In the genomic region with DNA sequence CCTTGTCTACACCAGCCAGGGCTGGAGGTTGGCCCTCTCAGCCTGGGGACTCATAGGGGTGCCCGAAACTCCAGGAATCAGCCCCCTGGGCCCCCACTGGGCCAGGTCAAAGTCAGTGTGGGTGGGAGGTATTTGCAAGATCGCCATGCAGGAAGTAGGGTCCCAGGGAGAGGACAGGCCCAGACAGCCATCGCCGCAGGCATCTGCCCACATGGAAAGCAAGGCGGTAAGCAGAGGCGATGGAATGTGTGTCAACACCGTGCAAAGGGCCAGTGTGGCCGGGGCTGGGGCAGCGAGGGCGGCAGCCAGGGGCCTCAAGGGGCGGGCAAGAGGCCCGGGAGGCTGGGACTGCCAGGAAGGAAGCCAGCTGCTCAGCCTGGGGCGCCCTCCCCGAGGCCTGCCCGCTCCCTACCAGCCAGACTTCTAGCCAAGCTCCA, we compare ENCODE assay signal across 28 cellular contexts. TPM values are rescaled to one million over a fixed set of nuclear protein-coding genes. Genes with fewer than 3 reads are reported as not detected.
DNase-seq lines count a peak whose midpoint lies in the region; ATAC-seq and TF ChIP-seq lines count a peak whose summit lies in the region.
"Had no signal": no experiment of that assay in that cellular context is flagged by ENCODE, and none has a peak within 500 bp of the region (broad histone marks: within the 10 kb centered on the region; RNA-seq: fewer than 3 reads in every experiment).

No MANE protein-coding gene starts in this region.

- CTCF ChIA-PET in HEK293 (lab: Yijun Ruan, JAX): interaction anchor here (0.6 kb wide), 2 partner anchors 17 to 42 kb away, joined by 3 read pairs; no protein-coding TSS in a partner anchor

- H2AK5ac ChIP-seq in trophoblast cell (ENCODE audit: low read length): no peak overlapping the region

- H4K91ac ChIP-seq in trophoblast cell (ENCODE audit: low read depth, low read length): no peak overlapping the region

- H3K27me3 ChIP-seq in BLaER1 (peaks cover 89% of the 10 kb centered on the region), left lung (no peaks in the 10 kb centered on the region), trophoblast cell (ENCODE audit: insufficient read depth, low read length) (no peaks in the 10 kb centered on the region)
- H3K27me3 ChIP-seq: hepatocyte, neural progenitor cell, suprapubic skin had no signal

- no peaks in the 10 kb centered on the region; the same call in 1 of the 2 replicates for H4K20me1 ChIP-seq in BLaER1

- TF ChIP-seq CTCF in HEK293 (tag by site-specific recombination; IDR thresholded peaks at IDR 0.05): no peak
- TF ChIP-seq CTCF in left lung (IDR thresholded peaks at IDR 0.05): no peak

- H2BK120ac ChIP-seq in trophoblast cell (ENCODE audit: insufficient read depth, low read length, poor library complexity): no peak overlapping the region

- H3K18ac ChIP-seq in trophoblast cell (ENCODE audit: low read length): no peak overlapping the region

- H3K4me3 ChIP-seq in BLaER1 (no peak overlapping the region), HEK293 (ENCODE audit: low read depth, low read length) (no peak overlapping the region), left lung (no peak overlapping the region), trophoblast cell (ENCODE audit: low read depth, low read length) (no peak overlapping the region)
- H3K4me3 ChIP-seq: colonic mucosa, esophagus muscularis mucosa, hepatocyte, neural progenitor cell, psoas muscle, suprapubic skin, vagina had no signal

- WGBS in trophoblast cell (ENCODE audit: extremely low coverage, insufficient coverage, insufficient read length): no CpG with 5 or more reads among the region's 15 CpGs

- no peak overlapping the region for H2BK12ac ChIP-seq in trophoblast cell (ENCODE audit: low read length)

- H3K79me1 ChIP-seq in trophoblast cell (ENCODE audit: low read length): no peaks in the 10 kb centered on the region

- H3K79me2 ChIP-seq in trophoblast cell (ENCODE audit: control insufficient read depth, insufficient read depth, low read length, poor library complexity): no peaks in the 10 kb centered on the region
- H3K79me2 ChIP-seq: hepatocyte had no signal

- H3K27ac ChIP-seq in BLaER1 (0 out of 2 replicates have a peak overlapping the region, but pooled peaks have one; percentile 9), HEK293 (ENCODE audit: extremely low read depth, low read depth, low read length) (no peak overlapping the region), left lung (no peak overlapping the region), trophoblast cell (ENCODE audit: low read depth, low read length) (no peak overlapping the region)
- H3K27ac ChIP-seq: colonic mucosa, esophagus muscularis mucosa, hepatocyte, neural progenitor cell, psoas muscle, suprapubic skin, vagina had no signal

- H2BK5ac ChIP-seq in trophoblast cell (ENCODE audit: low read depth, low read length, poor library complexity): no peak overlapping the region

- H3K14ac ChIP-seq in trophoblast cell (ENCODE audit: low read length): no peak overlapping the region

- POLR2A ChIA-PET in HEK293 (lab: Yijun Ruan, JAX): no interaction called here

- DNase-seq in left lung: peak; percentile 41 to 60
- peak; percentile 91 to 92 for DNase-seq in trophoblast cell
- no peak for DNase-seq in epidermal melanocyte (ENCODE audit: insufficient read length, low spot score)
- no peak for DNase-seq in 8988T
- no peak for DNase-seq in midbrain (lab: John Stamatoyannopoulos, UW)
- DNase-seq: activated CD4-positive, CD25-positive, alpha-beta regulatory T cell treated with anti-CD3 and anti-CD28 coated beads, Interleukin-2, amount 50 U/mL, for 72 hours; activated CD8-positive, alpha-beta T cell treated with anti-CD3 and anti-CD28 coated beads for 36 hours; CD4-positive, alpha-beta memory T cell; colonic mucosa; effector memory CD8-positive, alpha-beta T cell; KG1; left ventricle myocardium superior; NCI-H146; PC-3; SHP77 treated with DMSO at 0.1 percent for 48 hours; stimulated activated CD4-positive, alpha-beta T cell treated with anti-CD3 and anti-CD28 coated beads, Interleukin-4, amount 100 ng/mL, for 1 hour; T-helper 1 cell had no signal

- H3K4ac ChIP-seq in trophoblast cell (ENCODE audit: low read depth, low read length): no peak overlapping the region

- H4K12ac ChIP-seq in trophoblast cell (ENCODE audit: low read depth, low read length): no peak overlapping the region

- H3K9ac ChIP-seq in BLaER1 (no peak overlapping the region), trophoblast cell (ENCODE audit: low read length) (no peak overlapping the region)
- H3K9ac ChIP-seq: neural progenitor cell had no signal

- H3K23ac ChIP-seq in trophoblast cell (ENCODE audit: low read length): no peak overlapping the region

- H3K9me3 ChIP-seq in BLaER1: peaks cover 17% of the 10 kb centered on the region
- H3K9me3 ChIP-seq in HEK293 (ENCODE audit: control insufficient read depth, insufficient read depth, low read depth, low read length): no peaks in the 10 kb centered on the region
- no peaks in the 10 kb centered on the region for H3K9me3 ChIP-seq in left lung
- no peaks in the 10 kb centered on the region for H3K9me3 ChIP-seq in trophoblast cell (ENCODE audit: insufficient read depth, low read depth, low read length)
- H3K9me3 ChIP-seq: colonic mucosa, psoas muscle, suprapubic skin, vagina had no signal

- ATAC-seq in left lung: peak; percentile 86
- ATAC-seq in HG02588 (IDR thresholded peaks at IDR 0.05; ENCODE audit: unreplicated experiment): no peak
- ATAC-seq: activated CD8-positive, alpha-beta T cell treated with anti-CD3 and anti-CD28 coated beads for 36 hours; effector memory CD8-positive, alpha-beta T cell; left ventricle myocardium superior; PC-3; psoas muscle; stimulated activated memory B cell treated with anti-CD40 and anti-IgM and Interleukin-4, amounts not matched to agents 10 μg/mL and 1 μg/mL and 100 μg/mL, for 72 hours had no signal

- intact Hi-C loops in left lung (cut with DNase I): no loop called here

- H4K8ac ChIP-seq in trophoblast cell (ENCODE audit: low read depth, low read length): no peak overlapping the region

- H3K36me3 ChIP-seq in BLaER1 (no peaks in the 10 kb centered on the region), HEK293 (ENCODE audit: control insufficient read depth in 2 of 2, insufficient read depth in 1 of 2, low read length in 2 of 2) (no peaks in the 10 kb centered on the region), left lung (no peaks in the 10 kb centered on the region), trophoblast cell (ENCODE audit: control insufficient read depth in 1 of 2, insufficient read depth in 2 of 2, low read length in 2 of 2) (no peaks in the 10 kb centered on the region)
- H3K36me3 ChIP-seq: colonic mucosa, esophagus muscularis mucosa, neural progenitor cell, suprapubic skin, vagina had no signal

- no peak overlapping the region for H2AFZ ChIP-seq in trophoblast cell (ENCODE audit: insufficient read depth, low read length, poor library complexity)
- H2AFZ ChIP-seq: hepatocyte, neural progenitor cell had no signal

- H3K4me1 ChIP-seq in BLaER1 (peaks cover 38% of the 10 kb centered on the region), HEK293 (ENCODE audit: control insufficient read depth, insufficient read depth, low read length) (no peaks in the 10 kb centered on the region), left lung (no peaks in the 10 kb centered on the region), trophoblast cell (ENCODE audit: control insufficient read depth in 1 of 2, insufficient read depth in 2 of 2, low read length in 2 of 2) (no peaks in the 10 kb centered on the region)
- H3K4me1 ChIP-seq: colonic mucosa, esophagus muscularis mucosa, neural progenitor cell, psoas muscle, suprapubic skin, vagina had no signal

- H3K4me2 ChIP-seq in BLaER1: peak overlapping the region; percentile 57
- no peak overlapping the region for H3K4me2 ChIP-seq in trophoblast cell (ENCODE audit: low read length)
- H3K4me2 ChIP-seq: hepatocyte, neural progenitor cell had no signal

TF ChIP-seq in HEK293, 187 proteins besides CTCF, POLR2A, EP300 and RAD21:
- TF ChIP-seq ZNF514 (tag by site-specific recombination; IDR thresholded peaks at IDR 0.05) (no peak), ZFHX2 (tag by site-specific recombination; conservative IDR thresholded peaks at IDR 0.05) (peak; percentile 74), EGR2 (tag by site-specific recombination; IDR thresholded peaks at IDR 0.05; ENCODE audit: low read depth) (peak; percentile 71)

RNA-seq across cellular contexts. Expression of gene DUSP9, which starts 19.3 kb away (rescaled TPM):
- under 1 TPM in 1 of 2 donors, not detected in 1; 0.16 TPM for total RNA-seq in left lung
- polyA plus RNA-seq in trophoblast cell (2013): 11.0 and 12.9 TPM in 2 replicates
- total RNA-seq: CD4-positive, alpha-beta memory T cell; esophagus muscularis mucosa; HT-29; psoas muscle had no signal
- polyA plus RNA-seq: CD4-positive, alpha-beta memory T cell; psoas muscle had no signal

RNA-seq across cellular contexts. Expression of gene CCNQ, which starts 28.8 kb away (rescaled TPM):
- 10 to 100 TPM; 17.1 to 18.7 TPM for total RNA-seq in left lung
- polyA plus RNA-seq in trophoblast cell (2013): 28.4 and 28.6 TPM in 2 replicates

RNA-seq across cellular contexts. Expression of gene PNCK, which starts 45.9 kb away (rescaled TPM):
- total RNA-seq in left lung: 1 to 10 TPM in 1 of 2 donors, not detected in 1; 1.1 TPM
- polyA plus RNA-seq in trophoblast cell (2013): 1.7 and 1.9 TPM in 2 replicates
- total RNA-seq: CD4-positive, alpha-beta memory T cell had no signal
- polyA plus RNA-seq: CD4-positive, alpha-beta memory T cell had no signal

Comparison
In these comparisons a context has a peak if more than half of its experiments do, and no peak if none do; other contexts are left out.
1. DNase-seq: peak in left lung (2 of 2) and trophoblast cell (2 of 2); none in epidermal melanocyte (single experiment), 8988T (single experiment) and midbrain (single experiment).